8 cellular contexts compared by ENCODE assay signal in genomic region chrX:150547511-150548115, GRCh38. TPM values are rescaled to one million over a fixed set of nuclear protein-coding genes. Genes with fewer than 3 reads are reported as not detected.
DNase-seq lines count a peak whose midpoint lies in the region; ATAC-seq and TF ChIP-seq lines count a peak whose summit lies in the region.

No MANE protein-coding gene starts in this region.

- H3K9ac ChIP-seq in liver (ENCODE audit: low read depth in 1 of 2, low read length in 2 of 2): peak overlapping the region; percentile 62

- peak overlapping the region; percentile 57 for H3K27ac Mint-ChIP-seq in stimulated activated naive B cell treated with anti-CD40 and anti-IgM and Interleukin-4, amounts not matched to agents 10 μg/mL and 1 μg/mL and 100 μg/mL, for 72 hours

- peak in 1 of 2 donors; percentile 13 for TF ChIP-seq RAD21 in liver (IDR thresholded peaks at IDR 0.05)

- peaks cover 16% of the 10 kb centered on the region for H3K4me1 Mint-ChIP-seq in activated T-cell treated with anti-CD3 and anti-CD28 coated beads, Interleukin-2, amount 50 U/mL, for 4 hours (ENCODE audit: low read depth)
- peaks cover 20 to 30% of the 10 kb centered on the region in 2 donors for H3K4me1 Mint-ChIP-seq in stimulated activated naive B cell treated with anti-CD40 and anti-IgM and Interleukin-4, amounts not matched to agents 10 μg/mL and 1 μg/mL and 100 μg/mL, for 72 hours

- peak overlapping the region; percentile 29 to 51 (median 47) for H3K4me3 ChIP-seq in liver (ENCODE audit: low read depth in 1 of 3, low read length in 3 of 3)

- TF ChIP-seq CTCF in liver (IDR thresholded peaks at IDR 0.05; ENCODE audit: low read depth, low read length, missing input control): no peak

- H3K27me3 Mint-ChIP-seq in activated T-cell treated with anti-CD3 and anti-CD28 coated beads, Interleukin-2, amount 50 U/mL, for 4 hours (ENCODE audit: low read depth): no peaks in the 10 kb centered on the region
- peaks cover 0 to 9% of the 10 kb centered on the region in 2 donors for H3K27me3 Mint-ChIP-seq in stimulated activated naive B cell treated with anti-CD40 and anti-IgM and Interleukin-4, amounts not matched to agents 10 μg/mL and 1 μg/mL and 100 μg/mL, for 72 hours

- peak overlapping the region; percentile 60 for H3K4me3 Mint-ChIP-seq in activated T-cell treated with anti-CD3 and anti-CD28 coated beads, Interleukin-2, amount 50 U/mL, for 4 hours
- H3K4me3 Mint-ChIP-seq in stimulated activated naive B cell treated with anti-CD40 and anti-IgM and Interleukin-4, amounts not matched to agents 10 μg/mL and 1 μg/mL and 100 μg/mL, for 72 hours: peak overlapping the region; percentile 79 to 90

- H3K36me3 ChIP-seq in liver (ENCODE audit: control insufficient read depth in 4 of 4, insufficient read depth in 3 of 4, low read depth in 1 of 4, low read length in 3 of 4): no peaks in the 10 kb centered on the region

- 3% methylated on average over 47 of the region's 47 CpGs for WGBS in liver

- H3K27me3 ChIP-seq in liver (ENCODE audit: control insufficient read depth in 4 of 4, insufficient read depth in 4 of 4, low read length in 3 of 4): no peaks in the 10 kb centered on the region

- no peaks in the 10 kb centered on the region for H3K9me3 Mint-ChIP-seq in activated T-cell treated with anti-CD3 and anti-CD28 coated beads, Interleukin-2, amount 50 U/mL, for 4 hours
- no peaks in the 10 kb centered on the region for H3K9me3 Mint-ChIP-seq in stimulated activated naive B cell treated with anti-CD40 and anti-IgM and Interleukin-4, amounts not matched to agents 10 μg/mL and 1 μg/mL and 100 μg/mL, for 72 hours

- no peaks in the 10 kb centered on the region for H3K36me3 Mint-ChIP-seq in activated T-cell treated with anti-CD3 and anti-CD28 coated beads, Interleukin-2, amount 50 U/mL, for 4 hours (ENCODE audit: insufficient read depth)
- no peaks in the 10 kb centered on the region for H3K36me3 Mint-ChIP-seq in stimulated activated naive B cell treated with anti-CD40 and anti-IgM and Interleukin-4, amounts not matched to agents 10 μg/mL and 1 μg/mL and 100 μg/mL, for 72 hours

- peaks cover 7 to 20% (median 11%) of the 10 kb centered on the region in 4 donors for H3K4me1 ChIP-seq in liver (ENCODE audit: control insufficient read depth in 4 of 4, insufficient read depth in 4 of 4, low read length in 3 of 4)

- H3K27ac ChIP-seq in liver (ENCODE audit: low read depth in 1 of 2, low read length in 2 of 2): peak overlapping the region; percentile 91 to 92

- no peaks in the 10 kb centered on the region for H3K9me3 ChIP-seq in liver (ENCODE audit: control insufficient read depth in 4 of 4, low read length in 3 of 4)

- DNase-seq in activated T-cell treated with anti-CD3 and anti-CD28 coated beads, Interleukin-2, amount 50 U/mL, for 4 hours: no peak
- no peak for DNase-seq in activated T-cell treated with anti-CD3 and anti-CD28 coated beads for 4 hours
- DNase-seq in dermis microvascular lymphatic vessel endothelial cell (ENCODE audit: low read depth in 2 of 2): peak; percentile 29 to 57
- DNase-seq in stimulated activated naive B cell treated with anti-CD40 and anti-IgM and Interleukin-4, amounts not matched to agents 10 μg/mL and 1 μg/mL and 100 μg/mL, for 72 hours: peak; percentile 37
- DNase-seq in NCI-H446 treated with DMSO at 0.1 percent for 48 hours (lab: John Stamatoyannopoulos, UW): no peak

- peak; percentile 46 to 58 for ATAC-seq in activated T-cell treated with anti-CD3 and anti-CD28 coated beads, Interleukin-2, amount 50 U/mL, for 4 hours
- peak; percentile 53 for ATAC-seq in HG02938 (IDR thresholded peaks at IDR 0.05; ENCODE audit: unreplicated experiment)
- ATAC-seq in SK-N-SH treated with all-trans-retinoic acid at 6 μM for 48 hours: peak; percentile 68
- peak; percentile 18 to 52 for ATAC-seq in stimulated activated naive B cell treated with anti-CD40 and anti-IgM and Interleukin-4, amounts not matched to agents 10 μg/mL and 1 μg/mL and 100 μg/mL, for 72 hours (replicated peaks)

TF ChIP-seq in SK-N-SH treated with all-trans-retinoic acid at 6 μM for 48 hours, 23 proteins besides CTCF, POLR2A, EP300 and RAD21 (continues in another document):
- TF ChIP-seq CREB5 (CRISPR knock-in tag; IDR thresholded peaks at IDR 0.05; ENCODE audit: low read depth): no peak
- no peak for TF ChIP-seq ZNF70 (CRISPR knock-in tag; IDR thresholded peaks at IDR 0.05)
- no peak for TF ChIP-seq PATZ1 (CRISPR knock-in tag; IDR thresholded peaks at IDR 0.05; ENCODE audit: borderline replicate concordance)
- no peak for TF ChIP-seq ZFP3 (CRISPR knock-in tag; IDR thresholded peaks at IDR 0.05)
- TF ChIP-seq ZNF8 (CRISPR knock-in tag; IDR thresholded peaks at IDR 0.05): no peak
- TF ChIP-seq ZC3H10 (CRISPR knock-in tag; IDR thresholded peaks at IDR 0.05): no peak
- TF ChIP-seq OSR1 (CRISPR knock-in tag; IDR thresholded peaks at IDR 0.05): no peak
- no peak for TF ChIP-seq BACH2 (CRISPR knock-in tag; IDR thresholded peaks at IDR 0.05; ENCODE audit: borderline replicate concordance)

TF ChIP-seq in liver, 16 proteins besides CTCF, POLR2A, EP300 and RAD21:
- TF ChIP-seq ATF3 (IDR thresholded peaks at IDR 0.05): no peak
- TF ChIP-seq RXRA (IDR thresholded peaks at IDR 0.05): peak in 1 of 2 donors; percentile 53
- TF ChIP-seq GABPA (IDR thresholded peaks at IDR 0.05 in 1 of 2, conservative IDR thresholded peaks at IDR 0.05 in 1 of 2): peak in 1 of 2 donors; percentile 28
- peak; percentile 96 to 97 for TF ChIP-seq EGR1 (IDR thresholded peaks at IDR 0.05; ENCODE audit: low read depth in 2 of 2)
- TF ChIP-seq, protein P1, sequence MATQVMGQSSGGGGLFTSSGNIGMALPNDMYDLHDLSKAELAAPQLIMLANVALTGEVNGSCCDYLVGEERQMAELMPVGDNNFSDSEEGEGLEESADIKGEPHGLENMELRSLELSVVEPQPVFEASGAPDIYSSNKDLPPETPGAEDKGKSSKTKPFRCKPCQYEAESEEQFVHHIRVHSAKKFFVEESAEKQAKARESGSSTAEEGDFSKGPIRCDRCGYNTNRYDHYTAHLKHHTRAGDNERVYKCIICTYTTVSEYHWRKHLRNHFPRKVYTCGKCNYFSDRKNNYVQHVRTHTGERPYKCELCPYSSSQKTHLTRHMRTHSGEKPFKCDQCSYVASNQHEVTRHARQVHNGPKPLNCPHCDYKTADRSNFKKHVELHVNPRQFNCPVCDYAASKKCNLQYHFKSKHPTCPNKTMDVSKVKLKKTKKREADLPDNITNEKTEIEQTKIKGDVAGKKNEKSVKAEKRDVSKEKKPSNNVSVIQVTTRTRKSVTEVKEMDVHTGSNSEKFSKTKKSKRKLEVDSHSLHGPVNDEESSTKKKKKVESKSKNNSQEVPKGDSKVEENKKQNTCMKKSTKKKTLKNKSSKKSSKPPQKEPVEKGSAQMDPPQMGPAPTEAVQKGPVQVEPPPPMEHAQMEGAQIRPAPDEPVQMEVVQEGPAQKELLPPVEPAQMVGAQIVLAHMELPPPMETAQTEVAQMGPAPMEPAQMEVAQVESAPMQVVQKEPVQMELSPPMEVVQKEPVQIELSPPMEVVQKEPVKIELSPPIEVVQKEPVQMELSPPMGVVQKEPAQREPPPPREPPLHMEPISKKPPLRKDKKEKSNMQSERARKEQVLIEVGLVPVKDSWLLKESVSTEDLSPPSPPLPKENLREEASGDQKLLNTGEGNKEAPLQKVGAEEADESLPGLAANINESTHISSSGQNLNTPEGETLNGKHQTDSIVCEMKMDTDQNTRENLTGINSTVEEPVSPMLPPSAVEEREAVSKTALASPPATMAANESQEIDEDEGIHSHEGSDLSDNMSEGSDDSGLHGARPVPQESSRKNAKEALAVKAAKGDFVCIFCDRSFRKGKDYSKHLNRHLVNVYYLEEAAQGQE (IDR thresholded peaks at IDR 0.05): peak; percentile 63
- TF ChIP-seq HNF4A (conservative IDR thresholded peaks at IDR 0.05): peak; percentile 39 to 49
- TF ChIP-seq TAF1 (conservative IDR thresholded peaks at IDR 0.05): no peak
- TF ChIP-seq SP1 (IDR thresholded peaks at IDR 0.05): peak; percentile 81
- TF ChIP-seq, protein P2, sequence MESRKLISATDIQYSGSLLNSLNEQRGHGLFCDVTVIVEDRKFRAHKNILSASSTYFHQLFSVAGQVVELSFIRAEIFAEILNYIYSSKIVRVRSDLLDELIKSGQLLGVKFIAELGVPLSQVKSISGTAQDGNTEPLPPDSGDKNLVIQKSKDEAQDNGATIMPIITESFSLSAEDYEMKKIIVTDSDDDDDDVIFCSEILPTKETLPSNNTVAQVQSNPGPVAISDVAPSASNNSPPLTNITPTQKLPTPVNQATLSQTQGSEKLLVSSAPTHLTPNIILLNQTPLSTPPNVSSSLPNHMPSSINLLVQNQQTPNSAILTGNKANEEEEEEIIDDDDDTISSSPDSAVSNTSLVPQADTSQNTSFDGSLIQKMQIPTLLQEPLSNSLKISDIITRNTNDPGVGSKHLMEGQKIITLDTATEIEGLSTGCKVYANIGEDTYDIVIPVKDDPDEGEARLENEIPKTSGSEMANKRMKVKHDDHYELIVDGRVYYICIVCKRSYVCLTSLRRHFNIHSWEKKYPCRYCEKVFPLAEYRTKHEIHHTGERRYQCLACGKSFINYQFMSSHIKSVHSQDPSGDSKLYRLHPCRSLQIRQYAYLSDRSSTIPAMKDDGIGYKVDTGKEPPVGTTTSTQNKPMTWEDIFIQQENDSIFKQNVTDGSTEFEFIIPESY (IDR thresholded peaks at IDR 0.05): peak; percentile 20
- no peak for TF ChIP-seq NR2F2 (IDR thresholded peaks at IDR 0.05)

RNA-seq across cellular contexts. Expression of gene MTM1, which starts 20.8 kb away (rescaled TPM):
- total RNA-seq in activated T-cell treated with anti-CD3 and anti-CD28 coated beads, Interleukin-2, amount 50 U/mL, for 4 hours: 10 to 100 TPM; 14.9 to 17.2 (median 15.4) TPM
- total RNA-seq in dermis microvascular lymphatic vessel endothelial cell (11.4 and 13.9 TPM in 2 replicates), liver (10 to 100 TPM; 15.8 to 21.2 TPM)
- polyA plus RNA-seq in liver: 1 to 10 TPM; 5.9 to 7.0 TPM

Comparison
In these comparisons a context has a peak if more than half of its experiments do, and no peak if none do; other contexts are left out.
1. DNase-seq: peak in dermis microvascular lymphatic vessel endothelial cell (2 of 2) and stimulated activated naive B cell treated with anti-CD40 and anti-IgM and Interleukin-4, amounts not matched to agents 10 μg/mL and 1 μg/mL and 100 μg/mL, for 72 hours (single experiment); none in activated T-cell treated with anti-CD3 and anti-CD28 coated beads, Interleukin-2, amount 50 U/mL, for 4 hours (single experiment), activated T-cell treated with anti-CD3 and anti-CD28 coated beads for 4 hours (single experiment) and NCI-H446 treated with DMSO at 0.1 percent for 48 hours (single experiment).
2. Peak in every context shown above with its lines, with median percentiles within 50 percentile points of each other: ATAC-seq.